20 cellular contexts compared by ENCODE assay signal in the genomic region with DNA sequence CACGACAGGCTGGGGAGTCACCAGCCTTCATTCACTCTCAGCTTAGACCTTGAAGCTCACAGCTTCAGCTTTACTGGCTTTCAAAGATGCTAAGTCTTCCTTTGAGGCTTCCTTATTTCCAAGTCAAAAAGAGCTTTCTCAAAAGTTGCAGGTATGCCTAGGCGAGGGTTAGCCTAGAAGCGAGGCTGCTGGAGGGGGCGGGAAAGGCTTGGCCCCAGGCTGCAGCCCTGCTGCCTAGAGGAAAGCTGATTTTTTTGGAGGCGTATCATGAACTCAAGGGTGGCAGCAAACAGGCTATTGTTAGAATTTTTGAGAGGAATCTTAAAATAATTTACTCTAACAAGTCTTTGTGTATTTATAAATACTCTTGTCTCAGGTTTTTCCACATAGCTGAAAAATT. TPM values are rescaled to one million over a fixed set of nuclear protein-coding genes. Genes with fewer than 3 reads are reported as not detected.
DNase-seq lines count a peak whose midpoint lies in the region; ATAC-seq and TF ChIP-seq lines count a peak whose summit lies in the region.
"Had no signal": no experiment of that assay in that cellular context is flagged by ENCODE, and none has a peak within 500 bp of the region (broad histone marks: within the 10 kb centered on the region; RNA-seq: fewer than 3 reads in every experiment).

No MANE protein-coding gene starts in this region.

- peak overlapping the region in 1 of 7 donors; percentile 27 for H3K4me3 Mint-ChIP-seq in CD8-positive, alpha-beta memory T cell

- H3K27ac Mint-ChIP-seq in CD8-positive, alpha-beta memory T cell: no peak overlapping the region

- no peak overlapping the region for H3K4me2 ChIP-seq in OCI-LY3 (ENCODE audit: low read length)

- peak overlapping the region; percentile 61; the same call in 1 of the 2 replicates for H3K9ac ChIP-seq in OCI-LY3 (ENCODE audit: low read length)

- no peak for TF ChIP-seq POLR2A in thyroid gland (IDR thresholded peaks at IDR 0.05)

- H3K79me2 ChIP-seq in OCI-LY3 (ENCODE audit: low read length): no peaks in the 10 kb centered on the region

- H3K27me3 ChIP-seq in OCI-LY3 (ENCODE audit: low read depth, low read length) (no peaks in the 10 kb centered on the region), dorsolateral prefrontal cortex (no peaks in the 10 kb centered on the region), thyroid gland (no peaks in the 10 kb centered on the region)
- no peaks in the 10 kb centered on the region for H3K27me3 ChIP-seq in CD8-positive, alpha-beta memory T cell (ENCODE audit: insufficient read depth, low read length, poor library complexity, severe bottlenecking)

- no peak for ATAC-seq in GM19467 (IDR thresholded peaks at IDR 0.05; ENCODE audit: unreplicated experiment)
- ATAC-seq in HG03457 (IDR thresholded peaks at IDR 0.05; ENCODE audit: unreplicated experiment): no peak
- ATAC-seq: HCT116 had no signal

- H3K9me3 ChIP-seq in OCI-LY3 (ENCODE audit: insufficient read depth, low read length) (no peaks in the 10 kb centered on the region), thyroid gland (no peaks in the 10 kb centered on the region)
- H3K9me3 ChIP-seq in CD8-positive, alpha-beta memory T cell (ENCODE audit: low read length): no peaks in the 10 kb centered on the region

- CTCF ChIA-PET in CD8-positive, alpha-beta memory T cell (lab: Charles Lee): interaction anchor here (1.1 to 5.7 kb wide), 4 partner anchors 11 to 476 kb away, joined by 3 to 62 read pairs (median 12); no protein-coding TSS in a partner anchor

- H3K4me1 ChIP-seq in OCI-LY3 (ENCODE audit: low read length): peaks cover 92% of the 10 kb centered on the region
- peaks cover 21 to 33% of the 10 kb centered on the region in 2 donors for H3K4me1 ChIP-seq in thyroid gland
- peaks cover 34% of the 10 kb centered on the region for H3K4me1 ChIP-seq in CD8-positive, alpha-beta memory T cell (ENCODE audit: insufficient read depth, low read length)

- H3K36me3 Mint-ChIP-seq in CD8-positive, alpha-beta memory T cell: no peaks in the 10 kb centered on the region

- DNase-seq in activated effector memory CD4-positive, alpha-beta T cell treated with anti-CD3 and anti-CD28 coated beads, Interleukin-2, amount 50 U/mL, for 16 hours: peak; percentile 19
- no peak for DNase-seq in activated effector memory CD4-positive, alpha-beta T cell treated with Interleukin-2 at 50 U/mL for 16 hours
- DNase-seq in dorsolateral prefrontal cortex (no peak), thyroid gland (no peak)
- DNase-seq in CD8-positive, alpha-beta memory T cell: no peak
- DNase-seq: COR-L47; EL; KG1; NCI-H1417 treated with DMSO at 0.1 percent for 48 hours; NCI-H2029; NCI-H2171; NCI-H446 treated with DMSO at 0.1 percent for 48 hours; NK-92 treated with Interleukin-12 subunit alpha and Interleukin-12 subunit beta, amount 100 ng/mL, for 24 hours; RPMI8226; SIG-M5 had no signal

- H4K20me1 ChIP-seq in OCI-LY3 (ENCODE audit: insufficient read depth, low read length): no peaks in the 10 kb centered on the region

- no peaks in the 10 kb centered on the region for H3K27me3 Mint-ChIP-seq in CD8-positive, alpha-beta memory T cell

- intact Hi-C loops in dorsolateral prefrontal cortex (cut with DNase I): loop anchor here (5.0 to 10.0 kb wide), 5 partner anchors 74 to 479 kb away; a partner anchor contains a TSS
- intact Hi-C loops in thyroid gland (cut with DNase I): loop anchor here (10.0 kb wide), 1 partner anchor 66 kb away; no protein-coding TSS in a partner anchor

- H3K4me3 ChIP-seq in OCI-LY3 (ENCODE audit: low read length): no peak overlapping the region
- no peak overlapping the region for H3K4me3 ChIP-seq in dorsolateral prefrontal cortex
- no peak overlapping the region for H3K4me3 ChIP-seq in thyroid gland (replicated peaks in 1 of 3)
- no peak overlapping the region for H3K4me3 ChIP-seq in CD8-positive, alpha-beta memory T cell (ENCODE audit: low read length)

- H3K9me3 Mint-ChIP-seq in CD8-positive, alpha-beta memory T cell: no peaks in the 10 kb centered on the region

- POLR2A ChIA-PET in CD8-positive, alpha-beta memory T cell (lab: Charles Lee): no interaction called here

- peak overlapping the region; percentile 66 for H3K27ac ChIP-seq in OCI-LY3 (ENCODE audit: low read length)
- H3K27ac ChIP-seq in dorsolateral prefrontal cortex: peak overlapping the region in 41 of 59 donors; percentile 0 to 86 (median 53)
- peak overlapping the region; percentile 25 to 74 (median 67) for H3K27ac ChIP-seq in thyroid gland
- no peak overlapping the region for H3K27ac ChIP-seq in CD8-positive, alpha-beta memory T cell (ENCODE audit: low read depth, low read length)
- H3K27ac ChIP-seq: C4-2B had no signal

- TF ChIP-seq CTCF in OCI-LY3 (IDR thresholded peaks at IDR 0.05; ENCODE audit: low read depth, low read length) (no peak), dorsolateral prefrontal cortex (IDR thresholded peaks at IDR 0.05 in 54 of 56, conservative IDR thresholded peaks at IDR 0.05 in 2 of 56; ENCODE audit: low read depth in 1 of 56, partially characterized antibody in 56 of 56) (no peak), thyroid gland (IDR thresholded peaks at IDR 0.05) (no peak)

- peaks cover 31 to 42% (median 32%) of the 10 kb centered on the region in 3 donors for H3K4me1 Mint-ChIP-seq in CD8-positive, alpha-beta memory T cell

- H2AFZ ChIP-seq in OCI-LY3 (ENCODE audit: low read depth, low read length): 0 out of 2 replicates have a peak overlapping the region, but pooled peaks have one; percentile 18

- 96 to 98% methylated on average over 5 of the region's 5 CpGs for WGBS in thyroid gland, 2 donors

- H3K36me3 ChIP-seq in OCI-LY3 (replicated peaks; ENCODE audit: low read depth, low read length) (no peaks in the 10 kb centered on the region), thyroid gland (peaks cover 4 to 7% of the 10 kb centered on the region in 2 donors)
- no peaks in the 10 kb centered on the region for H3K36me3 ChIP-seq in CD8-positive, alpha-beta memory T cell (ENCODE audit: insufficient read depth, low read length)

RNA-seq across cellular contexts. Expression of a gene that starts 37.1 kb away (rescaled TPM):
- total RNA-seq in dorsolateral prefrontal cortex (10 to 100 TPM in 100 of 120 experiments, 1 to 10 TPM in 20; 5.9 to 29.2 (median 12.9) TPM), thyroid gland (100 to 1,000 TPM in 2 of 4 donors, 10 to 100 TPM in 2; 84.0 to 130 (median 101) TPM)
- total RNA-seq in CD8-positive, alpha-beta memory T cell: under 1 TPM; 0.18 to 0.33 TPM
- 0.48 TPM for polyA plus RNA-seq in CD8-positive, alpha-beta memory T cell

Comparison
In these comparisons a context has a peak if more than half of its experiments do, and no peak if none do; other contexts are left out.
1. RNA of a gene that starts 37.1 kb away (total RNA-seq): 84.0 to 130 TPM in thyroid gland and 5.9 to 29.2 TPM in dorsolateral prefrontal cortex; 0.18 to 0.33 TPM in CD8-positive, alpha-beta memory T cell; every median in the first group is over 4 times any median in the second.